ENCODE assay signal across 23 cellular contexts in the genomic region with DNA sequence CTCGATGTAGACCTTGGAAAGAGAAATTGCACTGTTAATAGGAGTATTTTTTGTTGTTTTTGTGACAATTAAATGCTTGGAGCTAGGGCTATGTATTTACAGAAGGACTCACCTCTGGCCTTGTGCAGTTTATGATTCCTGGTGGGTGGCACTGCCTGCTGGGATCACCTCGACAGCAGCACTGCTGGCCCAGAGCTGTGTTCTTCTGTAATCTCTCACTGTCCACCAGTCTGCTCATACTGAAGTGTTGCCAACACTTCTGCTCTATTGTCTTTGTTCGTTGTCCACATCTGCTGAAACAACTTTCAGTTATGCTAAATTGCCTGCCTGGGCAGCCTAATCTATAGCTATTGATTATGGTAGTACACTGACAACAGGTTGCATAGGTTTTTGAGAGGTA.
DNase-seq lines count a peak whose midpoint lies in the region; ATAC-seq lines count a peak whose summit lies in the region.
"Had no signal": no experiment of that assay in that cellular context is flagged by ENCODE, and none has a peak within 500 bp of the region (broad histone marks: within the 10 kb centered on the region; RNA-seq: fewer than 3 reads in every experiment).

No MANE protein-coding gene starts in this region.

- intact Hi-C loops in left ventricle myocardium superior (cut with micrococcal nuclease) = no loop called here
- intact Hi-C loops in sciatic nerve (cut with DNase I) = no loop called here
- intact Hi-C loops in activated CD4-positive, alpha-beta memory T cell treated with anti-CD3 and anti-CD28 coated beads for 36 hours (cut with micrococcal nuclease) = no loop called here

- H3K4me1 Mint-ChIP-seq in activated CD4-positive, alpha-beta memory T cell treated with anti-CD3 and anti-CD28 coated beads for 36 hours (ENCODE audit: low read depth) = no peaks in the 10 kb centered on the region
- H3K4me1 Mint-ChIP-seq: activated CD4-positive, alpha-beta T cell treated with anti-CD3 and anti-CD28 coated beads, Interleukin-2, amount 10 ng/mL, durations not matched to agents 7 days and 5 days; activated CD8-positive, alpha-beta memory T cell treated with anti-CD3 and anti-CD28 coated beads, Interleukin-2, amount 10 ng/mL, durations not matched to agents 7 days and 5 days; CD14-positive monocyte; immature natural killer cell had no signal

- peaks cover 5% of the 10 kb centered on the region for H3K27me3 Mint-ChIP-seq in activated CD4-positive, alpha-beta memory T cell treated with anti-CD3 and anti-CD28 coated beads for 36 hours

- CTCF ChIA-PET in activated CD4-positive, alpha-beta memory T cell treated with anti-CD3 and anti-CD28 coated beads for 36 hours (lab: Charles Lee) = no interaction called here

- no peak overlapping the region for H3K4me3 Mint-ChIP-seq in activated CD4-positive, alpha-beta memory T cell treated with anti-CD3 and anti-CD28 coated beads for 36 hours
- H3K4me3 Mint-ChIP-seq: activated CD4-positive, alpha-beta T cell treated with anti-CD3 and anti-CD28 coated beads, Interleukin-2, amount 10 ng/mL, durations not matched to agents 7 days and 5 days; activated CD8-positive, alpha-beta memory T cell treated with anti-CD3 and anti-CD28 coated beads, Interleukin-2, amount 10 ng/mL, durations not matched to agents 7 days and 5 days; CD14-positive monocyte; immature natural killer cell had no signal

- H3K9me3 Mint-ChIP-seq in activated CD4-positive, alpha-beta memory T cell treated with anti-CD3 and anti-CD28 coated beads for 36 hours = no peaks in the 10 kb centered on the region
- H3K9me3 Mint-ChIP-seq: activated CD4-positive, alpha-beta T cell treated with anti-CD3 and anti-CD28 coated beads, Interleukin-2, amount 10 ng/mL, durations not matched to agents 7 days and 5 days; CD14-positive monocyte had no signal

- POLR2A ChIA-PET in activated CD4-positive, alpha-beta memory T cell treated with anti-CD3 and anti-CD28 coated beads for 36 hours (lab: Charles Lee) = no interaction called here

- H3K36me3 Mint-ChIP-seq in activated CD4-positive, alpha-beta memory T cell treated with anti-CD3 and anti-CD28 coated beads for 36 hours = no peaks in the 10 kb centered on the region
- H3K36me3 Mint-ChIP-seq: activated CD8-positive, alpha-beta memory T cell treated with anti-CD3 and anti-CD28 coated beads, Interleukin-2, amount 10 ng/mL, durations not matched to agents 7 days and 5 days; CD14-positive monocyte; immature natural killer cell had no signal

- ATAC-seq in left ventricle myocardium superior (peak; percentile 88), sciatic nerve (peak; percentile 27), HG02571 (IDR thresholded peaks at IDR 0.05; ENCODE audit: unreplicated experiment) (no peak)
- ATAC-seq: activated CD8-positive, alpha-beta memory T cell treated with anti-CD3 and anti-CD28 coated beads, Interleukin-2, amount 10 ng/mL, durations not matched to agents 7 days and 5 days; HCT116 had no signal

- H3K27ac Mint-ChIP-seq in activated CD4-positive, alpha-beta memory T cell treated with anti-CD3 and anti-CD28 coated beads for 36 hours = no peak overlapping the region
- H3K27ac Mint-ChIP-seq: activated CD4-positive, alpha-beta T cell treated with anti-CD3 and anti-CD28 coated beads, Interleukin-2, amount 10 ng/mL, durations not matched to agents 7 days and 5 days; activated CD8-positive, alpha-beta memory T cell treated with anti-CD3 and anti-CD28 coated beads, Interleukin-2, amount 10 ng/mL, durations not matched to agents 7 days and 5 days; CD14-positive monocyte; immature natural killer cell had no signal

- peak; percentile 6 for DNase-seq in HuH-7 (ENCODE audit: low spot score)
- peak in 25 of 61 donors; percentile 5 to 45 (median 19) for DNase-seq in caudate nucleus (lab: John Stamatoyannopoulos, UW)
- DNase-seq in left ventricle myocardium superior = no peak
- DNase-seq in sciatic nerve (ENCODE audit: low spot score) = no peak
- no peak for DNase-seq in activated CD4-positive, alpha-beta memory T cell treated with anti-CD3 and anti-CD28 coated beads for 36 hours
- no peak for DNase-seq in stimulated activated naive CD4-positive, alpha-beta T cell (lab: John Stamatoyannopoulos, UW)
- DNase-seq: activated CD4-positive, alpha-beta T cell treated with anti-CD3 and anti-CD28 coated beads, Interleukin-2, amount 10 ng/mL, durations not matched to agents 7 days and 5 days; activated CD8-positive, alpha-beta memory T cell treated with anti-CD3 and anti-CD28 coated beads, Interleukin-2, amount 10 ng/mL, durations not matched to agents 7 days and 5 days; activated naive CD4-positive, alpha-beta T cell treated with anti-CD3 and anti-CD28 coated beads, Interleukin-2, amount 50 U/mL, for 16 hours; EL; immature natural killer cell; IMR-90; NCI-H1048; NCI-H1694 treated with DMSO at 0.1 percent for 48 hours; NCI-H2171; NCI-H524 treated with DMSO at 0.1 percent for 48 hours; T-helper 9 cell had no signal

- H3K27ac ChIP-seq in caudate nucleus (ENCODE audit: low read depth, low read length) = peak overlapping the region; percentile 81
- H3K27ac ChIP-seq: cardiac muscle cell, hepatocyte, thoracic aorta had no signal
